ENCODE assay signal across 24 cellular contexts in genomic region chr1:98813738-98814309, GRCh38.
DNase-seq lines count a peak whose midpoint lies in the region; ATAC-seq and TF ChIP-seq lines count a peak whose summit lies in the region.
"Had no signal": no experiment of that assay in that cellular context is flagged by ENCODE, and none has a peak within 500 bp of the region (broad histone marks: within the 10 kb centered on the region; RNA-seq: fewer than 3 reads in every experiment).

No MANE protein-coding gene starts in this region.

- no peaks in the 10 kb centered on the region for H3K27me3 ChIP-seq in CD4-positive, alpha-beta memory T cell (ENCODE audit: insufficient read depth, low read length)
- H3K27me3 ChIP-seq in CD8-positive, alpha-beta T cell (ENCODE audit: insufficient read depth, low read length): no peaks in the 10 kb centered on the region
- no peaks in the 10 kb centered on the region for H3K27me3 ChIP-seq in right cardiac atrium (ENCODE audit: control insufficient read depth, insufficient read depth)
- H3K27me3 ChIP-seq: thyroid gland had no signal

- no peaks in the 10 kb centered on the region for H3K36me3 ChIP-seq in CD4-positive, alpha-beta memory T cell (ENCODE audit: insufficient read depth, low read length)
- H3K36me3 ChIP-seq in CD8-positive, alpha-beta T cell (ENCODE audit: insufficient read depth, low read length): no peaks in the 10 kb centered on the region
- H3K36me3 ChIP-seq: heart left ventricle, thyroid gland had no signal

- H3K4me1 ChIP-seq in CD4-positive, alpha-beta memory T cell (ENCODE audit: insufficient read depth, low read length): peaks cover 7% of the 10 kb centered on the region
- H3K4me1 ChIP-seq in CD8-positive, alpha-beta T cell (ENCODE audit: insufficient read depth, low read length): no peaks in the 10 kb centered on the region
- no peaks in the 10 kb centered on the region for H3K4me1 ChIP-seq in right cardiac atrium (ENCODE audit: control insufficient read depth, insufficient read depth, low read length)
- H3K4me1 ChIP-seq: heart left ventricle, thyroid gland had no signal

- 48% methylated on average over 1 of the region's 1 CpG for WGBS in right cardiac atrium

- POLR2A ChIA-PET in CD4-positive, alpha-beta memory T cell (lab: Charles Lee; ENCODE audit: partially characterized antibody): no interaction called here
- POLR2A ChIA-PET in CD8-positive, alpha-beta T cell (lab: Charles Lee): no interaction called here

- H3K27me3 Mint-ChIP-seq in CD4-positive, alpha-beta memory T cell: no peaks in the 10 kb centered on the region
- H3K27me3 Mint-ChIP-seq in CD8-positive, alpha-beta T cell (ENCODE audit: low read depth): no peaks in the 10 kb centered on the region
- H3K27me3 Mint-ChIP-seq: CD4-positive, CD25-positive, alpha-beta regulatory T cell had no signal

- intact Hi-C loops in CD4-positive, alpha-beta memory T cell (cut with micrococcal nuclease): no loop called here
- intact Hi-C loops in CD8-positive, alpha-beta T cell (cut with DNase I, micrococcal nuclease): no loop called here
- intact Hi-C loops in right cardiac atrium (cut with DNase I): no loop called here

- H3K4me3 ChIP-seq in CD4-positive, alpha-beta memory T cell (ENCODE audit: low read length in 2 of 2): no peak overlapping the region
- no peak overlapping the region for H3K4me3 ChIP-seq in CD8-positive, alpha-beta T cell (ENCODE audit: low read depth, low read length)
- H3K4me3 ChIP-seq in choroid plexus epithelial cell (ENCODE audit: low read depth, low read length) (no peak overlapping the region), right cardiac atrium (ENCODE audit: low read length) (no peak overlapping the region)
- H3K4me3 ChIP-seq: heart left ventricle, K562, thyroid gland had no signal

- DNase-seq in CD4-positive, alpha-beta memory T cell: no peak
- no peak for DNase-seq in CD8-positive, alpha-beta T cell
- peak; percentile 1 for DNase-seq in choroid plexus epithelial cell (ENCODE audit: low read depth)
- DNase-seq in right cardiac atrium: no peak
- DNase-seq in medulla oblongata (ENCODE audit: extremely low spot score): no peak
- DNase-seq: dermis blood vessel endothelial cell; GDM1; heart left ventricle; left cardiac atrium; NCI-H1436; NCI-H2171; NCI-H524 treated with DMSO at 0.1 percent for 48 hours; occipital lobe; SIG-M5; small intestine; stimulated activated CD4-positive, alpha-beta T cell treated with anti-CD3 and anti-CD28 coated beads, Interleukin-2, amount 100 ng/mL, for 24 hours; stimulated activated naive B cell treated with anti-CD40 and anti-IgM and Interleukin-4, amounts not matched to agents 10 μg/mL and 1 μg/mL and 100 μg/mL, for 72 hours; thyroid gland had no signal

- peak overlapping the region in 6 of 8 donors; percentile 5 to 59 (median 35) for H3K4me3 Mint-ChIP-seq in CD4-positive, alpha-beta memory T cell
- H3K4me3 Mint-ChIP-seq in CD8-positive, alpha-beta T cell: peak overlapping the region; percentile 23
- H3K4me3 Mint-ChIP-seq: memory B cell; stimulated activated naive B cell treated with anti-CD40 and anti-IgM and Interleukin-4, amounts not matched to agents 10 μg/mL and 1 μg/mL and 100 μg/mL, for 72 hours had no signal

- no peak for TF ChIP-seq CTCF in CD8-positive, alpha-beta T cell (IDR thresholded peaks at IDR 0.05)
- TF ChIP-seq CTCF in choroid plexus epithelial cell (conservative IDR thresholded peaks at IDR 0.05; ENCODE audit: low read depth, low read length): no peak

- CTCF ChIA-PET in CD4-positive, alpha-beta memory T cell (lab: Charles Lee; ENCODE audit: partially characterized antibody): interaction anchor here (1.7 to 1.8 kb wide), 2 partner anchors 17 to 20 kb away, joined by 5 to 6 read pairs; no protein-coding TSS in a partner anchor
- CTCF ChIA-PET in CD8-positive, alpha-beta T cell (lab: Charles Lee): no interaction called here

- H3K9me3 ChIP-seq in CD4-positive, alpha-beta memory T cell (ENCODE audit: control insufficient read depth in 1 of 2, low read length in 2 of 2): no peaks in the 10 kb centered on the region
- no peaks in the 10 kb centered on the region for H3K9me3 ChIP-seq in CD8-positive, alpha-beta T cell (ENCODE audit: low read length)
- H3K9me3 ChIP-seq in right cardiac atrium (ENCODE audit: control insufficient read depth, low read length): no peaks in the 10 kb centered on the region
- H3K9me3 ChIP-seq: thyroid gland had no signal

- H3K9me3 Mint-ChIP-seq in CD4-positive, alpha-beta memory T cell: peaks cover 0 to 16% (median 12%) of the 10 kb centered on the region in 8 donors
- H3K9me3 Mint-ChIP-seq in CD8-positive, alpha-beta T cell: peaks cover 7% of the 10 kb centered on the region

- no peak overlapping the region for H3K27ac ChIP-seq in CD4-positive, alpha-beta memory T cell (ENCODE audit: low read depth, low read length)
- H3K27ac ChIP-seq in CD8-positive, alpha-beta T cell (ENCODE audit: low read depth, low read length): no peak overlapping the region
- H3K27ac ChIP-seq in right cardiac atrium (ENCODE audit: low read length): no peak overlapping the region
- H3K27ac ChIP-seq: heart left ventricle, thyroid gland had no signal

- peak overlapping the region in 3 of 7 donors; percentile 6 to 57 (median 44) for H3K27ac Mint-ChIP-seq in CD4-positive, alpha-beta memory T cell
- no peak overlapping the region for H3K27ac Mint-ChIP-seq in CD8-positive, alpha-beta T cell
- H3K27ac Mint-ChIP-seq: memory B cell; stimulated activated naive B cell treated with anti-CD40 and anti-IgM and Interleukin-4, amounts not matched to agents 10 μg/mL and 1 μg/mL and 100 μg/mL, for 72 hours had no signal

- peaks cover 13 to 21% (median 17%) of the 10 kb centered on the region in 4 donors for H3K4me1 Mint-ChIP-seq in CD4-positive, alpha-beta memory T cell
- peaks cover 16% of the 10 kb centered on the region for H3K4me1 Mint-ChIP-seq in CD8-positive, alpha-beta T cell (ENCODE audit: low read depth)
- H3K4me1 Mint-ChIP-seq: stimulated activated naive B cell treated with anti-CD40 and anti-IgM and Interleukin-4, amounts not matched to agents 10 μg/mL and 1 μg/mL and 100 μg/mL, for 72 hours had no signal

- H3K36me3 Mint-ChIP-seq in CD4-positive, alpha-beta memory T cell: peaks cover 4 to 6% of the 10 kb centered on the region in 2 donors
- H3K36me3 Mint-ChIP-seq in CD8-positive, alpha-beta T cell: no peaks in the 10 kb centered on the region
- H3K36me3 Mint-ChIP-seq: CD4-positive, CD25-positive, alpha-beta regulatory T cell had no signal

- ATAC-seq in CD8-positive, alpha-beta T cell: no peak
- ATAC-seq in HG03175 (IDR thresholded peaks at IDR 0.05; ENCODE audit: unreplicated experiment) (peak; percentile 51), right cardiac atrium (no peak), GM18873 (IDR thresholded peaks at IDR 0.05; ENCODE audit: low FRiP score, unreplicated experiment) (no peak)
- ATAC-seq: heart left ventricle; K562; left cardiac atrium; Panc1; stimulated activated naive B cell treated with anti-CD40 and anti-IgM and Interleukin-4, amounts not matched to agents 10 μg/mL and 1 μg/mL and 100 μg/mL, for 72 hours had no signal
